Comparison of ENCODE assay signal across 8 cellular contexts in genomic region chr17:82244413-82245140, GRCh38. TPM values are rescaled to one million over a fixed set of nuclear protein-coding genes. Genes with fewer than 3 reads are reported as not detected.
DNase-seq lines count a peak whose midpoint lies in the region; ATAC-seq and TF ChIP-seq lines count a peak whose summit lies in the region.

No MANE protein-coding gene starts in this region.

- H3K27me3 ChIP-seq in CD4-positive, CD25-positive, alpha-beta regulatory T cell (ENCODE audit: control insufficient read depth, insufficient read depth, low read length): no peaks in the 10 kb centered on the region
- H3K27me3 ChIP-seq in MG63: no peaks in the 10 kb centered on the region

- H3K4me1 ChIP-seq in CD4-positive, CD25-positive, alpha-beta regulatory T cell (ENCODE audit: control insufficient read depth, insufficient read depth, low read length, poor library complexity, severe bottlenecking): peaks cover 27% of the 10 kb centered on the region

- peaks cover 0 to 2% (median 0%) of the 10 kb centered on the region in 7 donors for H3K9me3 Mint-ChIP-seq in CD4-positive, CD25-positive, alpha-beta regulatory T cell
- H3K9me3 Mint-ChIP-seq in activated naive CD8-positive, alpha-beta T cell treated with anti-CD3 and anti-CD28 coated beads, Interleukin-2, amount 10 ng/mL, durations not matched to agents 7 days and 5 days: no peaks in the 10 kb centered on the region

- H3K9me3 ChIP-seq in CD4-positive, CD25-positive, alpha-beta regulatory T cell (ENCODE audit: control insufficient read depth in 2 of 2, low read length in 2 of 2): no peaks in the 10 kb centered on the region
- no peaks in the 10 kb centered on the region for H3K9me3 ChIP-seq in MG63

- H3K27me3 Mint-ChIP-seq in CD4-positive, CD25-positive, alpha-beta regulatory T cell: no peaks in the 10 kb centered on the region
- no peaks in the 10 kb centered on the region for H3K27me3 Mint-ChIP-seq in activated naive CD8-positive, alpha-beta T cell treated with anti-CD3 and anti-CD28 coated beads, Interleukin-2, amount 10 ng/mL, durations not matched to agents 7 days and 5 days

- CTCF ChIA-PET in HEK293T (lab: Yijun Ruan, JAX): interaction anchor here (0.5 to 0.7 kb wide), 3 partner anchors 9 to 115 kb away, joined by 3 to 7 read pairs (median 3); partner anchors contain the start of gene TEX19

- H3K27ac ChIP-seq in CD4-positive, CD25-positive, alpha-beta regulatory T cell (ENCODE audit: insufficient read depth, low read length, poor library complexity, severe bottlenecking): no peak overlapping the region

- peaks cover 69% of the 10 kb centered on the region for H3K36me3 ChIP-seq in CD4-positive, CD25-positive, alpha-beta regulatory T cell (ENCODE audit: control insufficient read depth, insufficient read depth, low read length)
- H3K36me3 ChIP-seq in MG63: peaks cover 96% of the 10 kb centered on the region

- no peak overlapping the region for H3K4me3 Mint-ChIP-seq in CD4-positive, CD25-positive, alpha-beta regulatory T cell
- H3K4me3 Mint-ChIP-seq in activated naive CD8-positive, alpha-beta T cell treated with anti-CD3 and anti-CD28 coated beads, Interleukin-2, amount 10 ng/mL, durations not matched to agents 7 days and 5 days: no peak overlapping the region

- POLR2A ChIA-PET in HEK293T (lab: Yijun Ruan, JAX): no interaction called here
- POLR2A ChIA-PET in activated naive CD8-positive, alpha-beta T cell treated with anti-CD3 and anti-CD28 coated beads, Interleukin-2, amount 10 ng/mL, durations not matched to agents 7 days and 5 days (lab: Charles Lee): interaction anchor here (1.8 kb wide), 1 partner anchor 54 kb away, joined by 7 read pairs; no protein-coding TSS in a partner anchor

- intact Hi-C loops in left colon (cut with DNase I, micrococcal nuclease): no loop called here

- no peak for DNase-seq in CD4-positive, CD25-positive, alpha-beta regulatory T cell
- DNase-seq in HEK293T (ENCODE audit: extremely low spot score): peak; percentile 42
- DNase-seq in activated naive CD8-positive, alpha-beta T cell treated with anti-CD3 and anti-CD28 coated beads, Interleukin-2, amount 10 ng/mL, durations not matched to agents 7 days and 5 days: no peak
- DNase-seq in left colon: no peak
- no peak for DNase-seq in putamen (ENCODE audit: low spot score)
- DNase-seq in HuH-7 (ENCODE audit: low spot score): no peak
- DNase-seq in MG63: no peak
- no peak for DNase-seq in stimulated activated naive CD4-positive, alpha-beta T cell treated with Interleukin-2 at 50 U/mL for 16 hours (lab: John Stamatoyannopoulos, UW)

- H3K4me1 Mint-ChIP-seq in CD4-positive, CD25-positive, alpha-beta regulatory T cell: peaks cover 4 to 42% (median 10%) of the 10 kb centered on the region in 4 donors
- H3K4me1 Mint-ChIP-seq in activated naive CD8-positive, alpha-beta T cell treated with anti-CD3 and anti-CD28 coated beads, Interleukin-2, amount 10 ng/mL, durations not matched to agents 7 days and 5 days: peaks cover 23% of the 10 kb centered on the region

- H3K27ac Mint-ChIP-seq in CD4-positive, CD25-positive, alpha-beta regulatory T cell: peak overlapping the region in 2 of 3 donors; percentile 31 to 55
- H3K27ac Mint-ChIP-seq in activated naive CD8-positive, alpha-beta T cell treated with anti-CD3 and anti-CD28 coated beads, Interleukin-2, amount 10 ng/mL, durations not matched to agents 7 days and 5 days: peak overlapping the region; percentile 70

- peaks cover 16% of the 10 kb centered on the region for H3K36me3 Mint-ChIP-seq in CD4-positive, CD25-positive, alpha-beta regulatory T cell
- peaks cover 23% of the 10 kb centered on the region for H3K36me3 Mint-ChIP-seq in activated naive CD8-positive, alpha-beta T cell treated with anti-CD3 and anti-CD28 coated beads, Interleukin-2, amount 10 ng/mL, durations not matched to agents 7 days and 5 days

- ATAC-seq in CD4-positive, CD25-positive, alpha-beta regulatory T cell (ENCODE audit: low read depth in 2 of 2): no peak
- ATAC-seq in activated naive CD8-positive, alpha-beta T cell treated with anti-CD3 and anti-CD28 coated beads, Interleukin-2, amount 10 ng/mL, durations not matched to agents 7 days and 5 days (ENCODE audit: low read depth): no peak
- ATAC-seq in left colon: peak; percentile 32

- H3K4me3 ChIP-seq in CD4-positive, CD25-positive, alpha-beta regulatory T cell (ENCODE audit: low read depth, low read length): no peak overlapping the region
- H3K4me3 ChIP-seq in MG63: no peak overlapping the region

TF ChIP-seq in HEK293T, 16 proteins besides CTCF, POLR2A, EP300 and RAD21:
- TF ChIP-seq SUZ12 (IDR thresholded peaks at IDR 0.05) (no peak), CTBP1 (IDR thresholded peaks at IDR 0.05; ENCODE audit: borderline replicate concordance) (no peak), ZNF384 (IDR thresholded peaks at IDR 0.05) (no peak), LEF1 (IDR thresholded peaks at IDR 0.05; ENCODE audit: borderline replicate concordance) (no peak)

RNA-seq across cellular contexts. Expression of gene SLC16A3, which starts 15.7 kb away (rescaled TPM):
- 52.5 TPM for total RNA-seq in CD4-positive, CD25-positive, alpha-beta regulatory T cell
- polyA plus RNA-seq in CD4-positive, CD25-positive, alpha-beta regulatory T cell: 1 to 10 TPM; 1.5 to 3.3 (median 2.2) TPM
- total RNA-seq in activated naive CD8-positive, alpha-beta T cell treated with anti-CD3 and anti-CD28 coated beads, Interleukin-2, amount 10 ng/mL, durations not matched to agents 7 days and 5 days: 100 to 1,000 TPM; 195 to 211 TPM
- 100 to 1,000 TPM; 112 to 168 TPM for total RNA-seq in left colon
- 529 and 652 TPM in 2 replicates for total RNA-seq in MG63 (2014; rRNA removed; shearing (Covaris generic); ENCODE audit: low replicate concordance)

RNA-seq across cellular contexts. Expression of gene CSNK1D, which starts 28.9 kb away (rescaled TPM):
- total RNA-seq in CD4-positive, CD25-positive, alpha-beta regulatory T cell: 333 TPM
- polyA plus RNA-seq in CD4-positive, CD25-positive, alpha-beta regulatory T cell: 10 to 100 TPM; 41.2 to 50.3 (median 48.6) TPM
- 100 to 1,000 TPM; 135 to 140 TPM for total RNA-seq in activated naive CD8-positive, alpha-beta T cell treated with anti-CD3 and anti-CD28 coated beads, Interleukin-2, amount 10 ng/mL, durations not matched to agents 7 days and 5 days
- total RNA-seq in left colon: 100 to 1,000 TPM; 165 to 166 TPM
- 60.2 and 104 TPM in 2 replicates for total RNA-seq in MG63 (2014; rRNA removed; shearing (Covaris generic); ENCODE audit: low replicate concordance)

RNA-seq across cellular contexts. Expression of gene CCDC57, which starts 31.9 kb away (rescaled TPM):
- total RNA-seq in CD4-positive, CD25-positive, alpha-beta regulatory T cell: 76.6 TPM
- polyA plus RNA-seq in CD4-positive, CD25-positive, alpha-beta regulatory T cell: 10 to 100 TPM; 27.7 to 38.9 (median 33.7) TPM
- 10 to 100 TPM; 79.5 to 81.7 TPM for total RNA-seq in activated naive CD8-positive, alpha-beta T cell treated with anti-CD3 and anti-CD28 coated beads, Interleukin-2, amount 10 ng/mL, durations not matched to agents 7 days and 5 days
- total RNA-seq in left colon: 10 to 100 TPM; 29.6 to 53.4 TPM
- 6.9 and 8.2 TPM in 2 replicates for total RNA-seq in MG63 (2014; rRNA removed; shearing (Covaris generic); ENCODE audit: low replicate concordance)
